ENCODE assay signal across 19 cellular contexts in genomic region chr1:113053344-113054138, GRCh38.
"Had no signal": no experiment of that assay in that cellular context is flagged by ENCODE, and none has a peak within 500 bp of the region (broad histone marks: within the 10 kb centered on the region; RNA-seq: fewer than 3 reads in every experiment).

No MANE protein-coding gene starts in this region.

- H3K27ac Mint-ChIP-seq: activated B cell treated with CpG ODN at 0.5 μM for 24 hours; activated CD4-positive, alpha-beta T cell treated with anti-CD3 and anti-CD28 coated beads, Interleukin-2, amount 10 ng/mL, durations not matched to agents 24 days and 14 days; activated naive CD8-positive, alpha-beta T cell; activated T-cell treated with anti-CD3 and anti-CD28 coated beads, Interleukin-2, amount 50 U/mL, for 72 hours; stimulated activated memory B cell treated with anti-CD40 and anti-IgM and Interleukin-4, amounts not matched to agents 10 μg/mL and 1 μg/mL and 100 μg/mL, for 72 hours had no signal

- H3K27ac ChIP-seq: body of pancreas, foreskin keratinocyte, neutrophil, tibial nerve had no signal

- H3K27me3 ChIP-seq: body of pancreas, foreskin keratinocyte, tibial nerve had no signal

- H3K4me3 Mint-ChIP-seq: activated B cell treated with CpG ODN at 0.5 μM for 24 hours; activated CD4-positive, alpha-beta T cell treated with anti-CD3 and anti-CD28 coated beads, Interleukin-2, amount 10 ng/mL, durations not matched to agents 24 days and 14 days; activated naive CD8-positive, alpha-beta T cell; activated T-cell treated with anti-CD3 and anti-CD28 coated beads, Interleukin-2, amount 50 U/mL, for 72 hours; naive B cell; stimulated activated memory B cell treated with anti-CD40 and anti-IgM and Interleukin-4, amounts not matched to agents 10 μg/mL and 1 μg/mL and 100 μg/mL, for 72 hours had no signal

- H3K36me3 Mint-ChIP-seq: activated naive CD8-positive, alpha-beta T cell; naive B cell; stimulated activated memory B cell treated with anti-CD40 and anti-IgM and Interleukin-4, amounts not matched to agents 10 μg/mL and 1 μg/mL and 100 μg/mL, for 72 hours had no signal

- H3K4me3 ChIP-seq: body of pancreas, tibial nerve had no signal

- H3K4me1 ChIP-seq: body of pancreas, foreskin keratinocyte had no signal

- H3K27me3 Mint-ChIP-seq: activated B cell treated with CpG ODN at 0.5 μM for 24 hours; activated CD4-positive, alpha-beta T cell treated with anti-CD3 and anti-CD28 coated beads, Interleukin-2, amount 10 ng/mL, durations not matched to agents 24 days and 14 days; activated naive CD8-positive, alpha-beta T cell; naive B cell; stimulated activated memory B cell treated with anti-CD40 and anti-IgM and Interleukin-4, amounts not matched to agents 10 μg/mL and 1 μg/mL and 100 μg/mL, for 72 hours had no signal

- DNase-seq: activated B cell treated with CpG ODN at 0.5 μM for 24 hours; activated CD4-positive, alpha-beta T cell treated with anti-CD3 and anti-CD28 coated beads, Interleukin-2, amount 10 ng/mL, durations not matched to agents 24 days and 14 days; activated CD8-positive, alpha-beta memory T cell treated with anti-CD3 and anti-CD28 coated beads, Interleukin-2, amount 50 U/mL, for 48 hours; activated gamma-delta T cell treated with Interleukin-2 at 50 U/mL for 16 hours; activated T-cell treated with anti-CD3 and anti-CD28 coated beads, Interleukin-2, amount 50 U/mL, for 72 hours; amygdala; body of pancreas; caudate nucleus; cortex of kidney; effector CD4-positive, alpha-beta T cell; foreskin keratinocyte; naive B cell; SK-N-SH; stimulated activated CD4-positive, alpha-beta T cell treated with anti-CD3 and anti-CD28 coated beads, Interleukin-2, amount 100 ng/mL, for 48 hours; T-helper 1 cell had no signal

- H3K36me3 ChIP-seq: neutrophil, tibial nerve had no signal

- ATAC-seq: activated T-cell treated with anti-CD3 and anti-CD28 coated beads, Interleukin-2, amount 50 U/mL, for 72 hours; body of pancreas; foreskin keratinocyte; stimulated activated memory B cell treated with anti-CD40 and anti-IgM and Interleukin-4, amounts not matched to agents 10 μg/mL and 1 μg/mL and 100 μg/mL, for 72 hours had no signal

- H3K4me2 ChIP-seq: SK-N-SH had no signal

- H3K9me3 ChIP-seq: body of pancreas, neutrophil, SK-N-SH, tibial nerve had no signal

- H3K9me3 Mint-ChIP-seq: activated B cell treated with CpG ODN at 0.5 μM for 24 hours; activated CD4-positive, alpha-beta T cell treated with anti-CD3 and anti-CD28 coated beads, Interleukin-2, amount 10 ng/mL, durations not matched to agents 24 days and 14 days; activated T-cell treated with anti-CD3 and anti-CD28 coated beads, Interleukin-2, amount 50 U/mL, for 72 hours; naive B cell; stimulated activated memory B cell treated with anti-CD40 and anti-IgM and Interleukin-4, amounts not matched to agents 10 μg/mL and 1 μg/mL and 100 μg/mL, for 72 hours had no signal
